Comparison of ENCODE assay signal across 27 cellular contexts in the genomic region with DNA sequence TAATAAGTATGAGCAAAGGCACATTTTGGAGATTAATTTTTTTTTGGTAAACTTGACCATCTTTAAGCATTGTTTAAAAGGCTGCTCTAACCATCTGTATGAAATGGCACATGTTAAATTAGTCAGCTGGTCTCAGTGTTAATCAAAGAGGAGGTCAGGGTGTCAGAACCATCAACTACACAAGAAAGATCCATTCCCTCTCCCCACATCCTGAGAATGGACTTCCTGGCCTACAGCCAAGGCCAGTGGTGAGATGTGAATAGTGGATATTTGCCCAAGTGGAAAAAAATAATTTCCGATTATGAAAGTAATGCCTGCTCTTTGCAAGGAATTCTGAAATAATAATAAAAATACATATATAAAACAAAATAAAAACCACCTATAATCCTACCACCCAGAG.
"Had no signal": no experiment of that assay in that cellular context is flagged by ENCODE, and none has a peak within 500 bp of the region (broad histone marks: within the 10 kb centered on the region; RNA-seq: fewer than 3 reads in every experiment).

No MANE protein-coding gene starts in this region.

- H3K36me3 Mint-ChIP-seq: immature natural killer cell, memory B cell, natural killer cell had no signal

- ATAC-seq: left colon; left ventricle myocardium superior; lower lobe of right lung; natural killer cell; psoas muscle; right lobe of liver; stimulated activated naive CD8-positive, alpha-beta T cell treated with anti-CD3 and anti-CD28 coated beads, Interleukin-15, amount 100 ng/mL, for 72 hours had no signal

- H3K27ac Mint-ChIP-seq: immature natural killer cell; memory B cell; natural killer cell; stimulated activated naive CD8-positive, alpha-beta T cell treated with anti-CD3 and anti-CD28 coated beads, Interleukin-15, amount 100 ng/mL, for 72 hours had no signal

- H3K4me3 Mint-ChIP-seq: immature natural killer cell; memory B cell; natural killer cell; stimulated activated naive CD8-positive, alpha-beta T cell treated with anti-CD3 and anti-CD28 coated beads, Interleukin-15, amount 100 ng/mL, for 72 hours had no signal

- DNase-seq: effector memory CD4-positive, alpha-beta T cell; erythroblast; esophagus squamous epithelium; foreskin melanocyte; hypothalamus; immature natural killer cell; islet precursor cell; kidney glomerular epithelial cell; left colon; left ventricle myocardium superior; lower lobe of right lung; natural killer cell; occipital lobe; ovary; posterior cingulate gyrus; psoas muscle; right lobe of liver; small intestine; stimulated activated CD4-positive, alpha-beta T cell treated with anti-CD3 and anti-CD28 coated beads, Interleukin-15, amount 100 ng/mL, for 24 hours; stimulated activated CD4-positive, alpha-beta T cell treated with anti-CD3 and anti-CD28 coated beads, Interleukin-4, amount 100 ng/mL, for 1 hour; stimulated activated CD8-positive, alpha-beta memory T cell treated with anti-CD3 and anti-CD28 coated beads, Interleukin-4, amount 100 ng/mL, for 48 hours; stimulated activated naive CD4-positive, alpha-beta T cell; stimulated activated naive CD8-positive, alpha-beta T cell treated with anti-CD3 and anti-CD28 coated beads, Interleukin-15, amount 100 ng/mL, for 72 hours; thyroid gland; trophoblast cell had no signal

- H3K27me3 Mint-ChIP-seq: memory B cell; stimulated activated naive CD8-positive, alpha-beta T cell treated with anti-CD3 and anti-CD28 coated beads, Interleukin-15, amount 100 ng/mL, for 72 hours had no signal

- H3K4me1 Mint-ChIP-seq: immature natural killer cell; memory B cell; natural killer cell; stimulated activated naive CD8-positive, alpha-beta T cell treated with anti-CD3 and anti-CD28 coated beads, Interleukin-15, amount 100 ng/mL, for 72 hours had no signal

- H3K27ac ChIP-seq: esophagus squamous epithelium, lower lobe of right lung, ovary, psoas muscle, right lobe of liver, thyroid gland, vagina had no signal
